Comparison of ENCODE assay signal across 11 cellular contexts in the genomic region with DNA sequence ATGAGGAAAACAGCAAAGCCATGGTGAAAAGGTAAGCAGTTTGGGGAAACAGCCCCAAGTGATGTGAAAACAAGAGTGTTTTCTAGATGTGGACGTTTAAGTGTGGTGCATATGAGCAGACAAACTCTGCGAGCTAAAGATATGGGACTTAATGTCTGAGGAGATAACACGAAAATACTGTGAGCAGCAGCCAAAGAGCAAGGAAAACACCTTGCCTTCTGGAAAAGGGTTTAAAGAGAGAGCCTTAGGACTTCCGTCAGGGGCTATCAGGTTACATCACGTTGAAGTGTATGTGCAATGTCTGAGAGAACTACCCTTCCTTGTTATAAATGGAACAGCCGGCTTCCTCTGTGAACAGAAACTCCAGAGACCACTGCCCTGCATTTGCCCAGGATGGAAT. TPM values are rescaled to one million over a fixed set of nuclear protein-coding genes. Genes with fewer than 3 reads are reported as not detected.
DNase-seq lines count a peak whose midpoint lies in the region; ATAC-seq lines count a peak whose summit lies in the region.
"Had no signal": no experiment of that assay in that cellular context is flagged by ENCODE, and none has a peak within 500 bp of the region (broad histone marks: within the 10 kb centered on the region; RNA-seq: fewer than 3 reads in every experiment).

No MANE protein-coding gene starts in this region.

- H3K27me3 Mint-ChIP-seq in activated naive CD4-positive, alpha-beta T cell treated with anti-CD3 and anti-CD28 coated beads, Interleukin-2, amount 10 ng/mL, durations not matched to agents 7 days and 5 days, result no peaks in the 10 kb centered on the region
- no peaks in the 10 kb centered on the region for H3K27me3 Mint-ChIP-seq in activated naive CD8-positive, alpha-beta T cell treated with anti-CD3 and anti-CD28 coated beads for 36 hours
- H3K27me3 Mint-ChIP-seq in stimulated activated naive B cell treated with anti-CD40 and anti-IgM and Interleukin-4, amounts not matched to agents 10 μg/mL and 1 μg/mL and 100 μg/mL, for 72 hours, result no peaks in the 10 kb centered on the region

- H3K4me1 Mint-ChIP-seq in activated naive CD4-positive, alpha-beta T cell treated with anti-CD3 and anti-CD28 coated beads, Interleukin-2, amount 10 ng/mL, durations not matched to agents 7 days and 5 days, result peaks cover 99% of the 10 kb centered on the region
- H3K4me1 Mint-ChIP-seq in activated naive CD8-positive, alpha-beta T cell treated with anti-CD3 and anti-CD28 coated beads for 36 hours, result peaks cover 94% of the 10 kb centered on the region
- H3K4me1 Mint-ChIP-seq in stimulated activated naive B cell treated with anti-CD40 and anti-IgM and Interleukin-4, amounts not matched to agents 10 μg/mL and 1 μg/mL and 100 μg/mL, for 72 hours, result peaks cover 43 to 87% of the 10 kb centered on the region in 2 donors

- CTCF ChIA-PET in activated naive CD4-positive, alpha-beta T cell treated with anti-CD3 and anti-CD28 coated beads, Interleukin-2, amount 10 ng/mL, durations not matched to agents 7 days and 5 days (lab: Charles Lee), result interaction anchor here (0.7 to 1.1 kb wide), 3 partner anchors 39 to 458 kb away, joined by 3 to 6 read pairs (median 3); no protein-coding TSS in a partner anchor

- H3K9me3 Mint-ChIP-seq in activated naive CD4-positive, alpha-beta T cell treated with anti-CD3 and anti-CD28 coated beads, Interleukin-2, amount 10 ng/mL, durations not matched to agents 7 days and 5 days, result no peaks in the 10 kb centered on the region
- H3K9me3 Mint-ChIP-seq in activated naive CD8-positive, alpha-beta T cell treated with anti-CD3 and anti-CD28 coated beads for 36 hours, result no peaks in the 10 kb centered on the region
- H3K9me3 Mint-ChIP-seq in stimulated activated naive B cell treated with anti-CD40 and anti-IgM and Interleukin-4, amounts not matched to agents 10 μg/mL and 1 μg/mL and 100 μg/mL, for 72 hours, result no peaks in the 10 kb centered on the region

- no peak for ATAC-seq in stimulated activated naive B cell treated with anti-CD40 and anti-IgM and Interleukin-4, amounts not matched to agents 10 μg/mL and 1 μg/mL and 100 μg/mL, for 72 hours (replicated peaks)

- H3K36me3 Mint-ChIP-seq in activated naive CD4-positive, alpha-beta T cell treated with anti-CD3 and anti-CD28 coated beads, Interleukin-2, amount 10 ng/mL, durations not matched to agents 7 days and 5 days, result peaks cover 69% of the 10 kb centered on the region
- peaks cover 49% of the 10 kb centered on the region for H3K36me3 Mint-ChIP-seq in activated naive CD8-positive, alpha-beta T cell treated with anti-CD3 and anti-CD28 coated beads for 36 hours
- H3K36me3 Mint-ChIP-seq in stimulated activated naive B cell treated with anti-CD40 and anti-IgM and Interleukin-4, amounts not matched to agents 10 μg/mL and 1 μg/mL and 100 μg/mL, for 72 hours, result peaks cover 0 to 2% of the 10 kb centered on the region in 2 donors

- no peak for DNase-seq in activated naive CD4-positive, alpha-beta T cell treated with anti-CD3 and anti-CD28 coated beads, Interleukin-2, amount 10 ng/mL, durations not matched to agents 7 days and 5 days
- no peak for DNase-seq in activated naive CD4-positive, alpha-beta T cell (lab: John Stamatoyannopoulos, UW)
- peak; percentile 67 for DNase-seq in NCI-H510A treated with DMSO at 0.1 percent for 48 hours (lab: John Stamatoyannopoulos, UW)
- no peak for DNase-seq in activated naive CD8-positive, alpha-beta T cell treated with anti-CD3 and anti-CD28 coated beads for 36 hours
- no peak for DNase-seq in stimulated activated naive B cell treated with anti-CD40 and anti-IgM and Interleukin-4, amounts not matched to agents 10 μg/mL and 1 μg/mL and 100 μg/mL, for 72 hours
- DNase-seq in stimulated activated CD4-positive, alpha-beta T cell treated with anti-CD3 and anti-CD28 coated beads, Interleukin-1b, Interleukin-23, amount 100 ng/mL, for 48 hours, result no peak
- DNase-seq in GDM1 (lab: John Stamatoyannopoulos, UW), result no peak
- DNase-seq in glomerular visceral epithelial cell (ENCODE audit: extremely low spot score), result no peak
- DNase-seq: caudate nucleus; hypothalamus; stimulated activated naive CD4-positive, alpha-beta T cell had no signal

- H3K27ac Mint-ChIP-seq in activated naive CD4-positive, alpha-beta T cell treated with anti-CD3 and anti-CD28 coated beads, Interleukin-2, amount 10 ng/mL, durations not matched to agents 7 days and 5 days, result peak overlapping the region; percentile 95
- H3K27ac Mint-ChIP-seq in activated naive CD8-positive, alpha-beta T cell treated with anti-CD3 and anti-CD28 coated beads for 36 hours, result peak overlapping the region; percentile 96
- peak overlapping the region; percentile 11 for H3K27ac Mint-ChIP-seq in stimulated activated naive B cell treated with anti-CD40 and anti-IgM and Interleukin-4, amounts not matched to agents 10 μg/mL and 1 μg/mL and 100 μg/mL, for 72 hours

- peak overlapping the region; percentile 27 for H3K4me3 Mint-ChIP-seq in activated naive CD4-positive, alpha-beta T cell treated with anti-CD3 and anti-CD28 coated beads, Interleukin-2, amount 10 ng/mL, durations not matched to agents 7 days and 5 days
- peak overlapping the region; percentile 38 for H3K4me3 Mint-ChIP-seq in activated naive CD8-positive, alpha-beta T cell treated with anti-CD3 and anti-CD28 coated beads for 36 hours
- no peak overlapping the region for H3K4me3 Mint-ChIP-seq in stimulated activated naive B cell treated with anti-CD40 and anti-IgM and Interleukin-4, amounts not matched to agents 10 μg/mL and 1 μg/mL and 100 μg/mL, for 72 hours

RNA-seq across cellular contexts. Expression of a gene that starts 54.2 kb away (rescaled TPM):
- total RNA-seq in activated naive CD8-positive, alpha-beta T cell treated with anti-CD3 and anti-CD28 coated beads for 36 hours, result 100 to 1,000 TPM; 211 to 239 TPM

Comparison
In these comparisons a context has a peak if more than half of its experiments do, and no peak if none do; other contexts are left out.
1. H3K27ac Mint-ChIP-seq: peak in every context shown above with its lines; median percentile 96 in activated naive CD8-positive, alpha-beta T cell treated with anti-CD3 and anti-CD28 coated beads for 36 hours; 95 in activated naive CD4-positive, alpha-beta T cell treated with anti-CD3 and anti-CD28 coated beads, Interleukin-2, amount 10 ng/mL, durations not matched to agents 7 days and 5 days; 11 in stimulated activated naive B cell treated with anti-CD40 and anti-IgM and Interleukin-4, amounts not matched to agents 10 μg/mL and 1 μg/mL and 100 μg/mL, for 72 hours.
2. H3K4me3 Mint-ChIP-seq: peak in activated naive CD4-positive, alpha-beta T cell treated with anti-CD3 and anti-CD28 coated beads, Interleukin-2, amount 10 ng/mL, durations not matched to agents 7 days and 5 days (single experiment) and activated naive CD8-positive, alpha-beta T cell treated with anti-CD3 and anti-CD28 coated beads for 36 hours (single experiment); none in stimulated activated naive B cell treated with anti-CD40 and anti-IgM and Interleukin-4, amounts not matched to agents 10 μg/mL and 1 μg/mL and 100 μg/mL, for 72 hours (0 of 2).